In genomic region chr10:3090914-3091313, GRCh38 we compare ENCODE assay signal across 9 cellular contexts. TPM values are rescaled to one million over a fixed set of nuclear protein-coding genes. Genes with fewer than 3 reads are reported as not detected.
DNase-seq lines count a peak whose midpoint lies in the region; ATAC-seq, FAIRE-seq and TF ChIP-seq lines count a peak whose summit lies in the region.
"Had no signal": no experiment of that assay in that cellular context is flagged by ENCODE, and none has a peak within 500 bp of the region (broad histone marks: within the 10 kb centered on the region; RNA-seq: fewer than 3 reads in every experiment).

No MANE protein-coding gene starts in this region.

- no peaks in the 10 kb centered on the region for H3K27me3 Mint-ChIP-seq in T-helper 17 cell
- H3K27me3 Mint-ChIP-seq in osteocyte (ENCODE audit: unreplicated experiment): no peaks in the 10 kb centered on the region

- intact Hi-C loops in esophagus squamous epithelium (cut with DNase I): no loop called here

- DNase-seq in T-helper 17 cell: no peak
- no peak for DNase-seq in esophagus squamous epithelium (lab: John Stamatoyannopoulos, UW)
- no peak for DNase-seq in osteocyte (ENCODE audit: extremely low spot score, unreplicated experiment)
- DNase-seq in SW480 (ENCODE audit: low spot score): no peak
- no peak for DNase-seq in GM20000 (ENCODE audit: low spot score)
- no peak for DNase-seq in stimulated activated naive CD4-positive, alpha-beta T cell (lab: John Stamatoyannopoulos, UW)
- DNase-seq: NCI-H69 had no signal

- peaks cover 2% of the 10 kb centered on the region for H3K36me3 Mint-ChIP-seq in T-helper 17 cell (ENCODE audit: low read depth)
- peaks cover 6% of the 10 kb centered on the region for H3K36me3 Mint-ChIP-seq in osteocyte (ENCODE audit: unreplicated experiment)

- H3K4me3 ChIP-seq in esophagus squamous epithelium: peak overlapping the region in 1 of 4 donors; percentile 2

- TF ChIP-seq CTCF in esophagus squamous epithelium (IDR thresholded peaks at IDR 0.05): no peak
- no peak for TF ChIP-seq CTCF in osteocyte (IDR thresholded peaks at IDR 0.05)
- no peak for TF ChIP-seq CTCF in GM20000 (IDR thresholded peaks at IDR 0.05; ENCODE audit: extremely low read depth, missing control alignments)

- H3K27me3 ChIP-seq in esophagus squamous epithelium: no peaks in the 10 kb centered on the region

- H3K36me3 ChIP-seq in esophagus squamous epithelium: peaks cover 0 to 29% (median 0%) of the 10 kb centered on the region in 3 donors

- H3K4me1 Mint-ChIP-seq in T-helper 17 cell (peaks cover 52% of the 10 kb centered on the region), osteocyte (ENCODE audit: unreplicated experiment) (peaks cover 74% of the 10 kb centered on the region)

- H3K9me3 ChIP-seq in T-helper 17 cell (ENCODE audit: control insufficient read depth, low read length, poor library complexity, severe bottlenecking) (no peaks in the 10 kb centered on the region), esophagus squamous epithelium (no peaks in the 10 kb centered on the region)

- H3K4me3 Mint-ChIP-seq in T-helper 17 cell: no peak overlapping the region
- H3K4me3 Mint-ChIP-seq in osteocyte (ENCODE audit: unreplicated experiment): peak overlapping the region; percentile 51

- peak overlapping the region; percentile 87 for H3K27ac Mint-ChIP-seq in T-helper 17 cell
- peak overlapping the region; percentile 96 for H3K27ac Mint-ChIP-seq in osteocyte (ENCODE audit: unreplicated experiment)

- H3K27ac ChIP-seq in esophagus squamous epithelium: peak overlapping the region; percentile 57 to 87 (median 75)

- 21 to 33% methylated on average over 5 of the region's 5 CpGs for WGBS in esophagus squamous epithelium, 2 donors

- TF ChIP-seq POLR2A in esophagus squamous epithelium (IDR thresholded peaks at IDR 0.05): no peak

- FAIRE-seq in G401.6 (lab: Jason Lieb, UNC): peak; percentile 11

- ATAC-seq in T-helper 17 cell: no peak
- ATAC-seq in GM21381 (IDR thresholded peaks at IDR 0.05; ENCODE audit: unreplicated experiment): no peak

- H3K4me1 ChIP-seq in esophagus squamous epithelium: peaks cover 20 to 71% (median 29%) of the 10 kb centered on the region in 3 donors

- H3K9me3 Mint-ChIP-seq in osteocyte (ENCODE audit: unreplicated experiment): no peaks in the 10 kb centered on the region

RNA-seq across cellular contexts. Expression of gene PFKP, which starts 23.6 kb away (rescaled TPM):
- 100 to 1,000 TPM in 1 of 2 donors, 10 to 100 TPM in 1; 76.9 to 106 TPM for total RNA-seq in T-helper 17 cell
- 10 to 100 TPM; 69.7 to 94.0 (median 86.4) TPM for total RNA-seq in esophagus squamous epithelium
- total RNA-seq in osteocyte: 150 and 158 TPM in 2 replicates
